In genomic region chr5:66171349-66172344, GRCh38 we compare ENCODE assay signal across 9 cellular contexts. TPM values are rescaled to one million over a fixed set of nuclear protein-coding genes. Genes with fewer than 3 reads are reported as not detected.
DNase-seq lines count a peak whose midpoint lies in the region; ATAC-seq and TF ChIP-seq lines count a peak whose summit lies in the region.
"Had no signal": no experiment of that assay in that cellular context is flagged by ENCODE, and none has a peak within 500 bp of the region (broad histone marks: within the 10 kb centered on the region; RNA-seq: fewer than 3 reads in every experiment).

No MANE protein-coding gene starts in this region.

- no peaks in the 10 kb centered on the region for H3K27me3 ChIP-seq in Panc1 (ENCODE audit: control insufficient read depth, insufficient read depth, low read length)

- intact Hi-C loops in Panc1 (cut with micrococcal nuclease; ENCODE audit: unreplicated experiment), result no loop called here
- intact Hi-C loops in left ventricle myocardium superior (cut with micrococcal nuclease), result no loop called here

- no peak overlapping the region for H3K27ac Mint-ChIP-seq in activated naive CD8-positive, alpha-beta T cell treated with anti-CD3 and anti-CD28 coated beads, Interleukin-2, amount 10 ng/mL, durations not matched to agents 7 days and 5 days

- peaks cover 27% of the 10 kb centered on the region for H3K36me3 Mint-ChIP-seq in activated naive CD8-positive, alpha-beta T cell treated with anti-CD3 and anti-CD28 coated beads, Interleukin-2, amount 10 ng/mL, durations not matched to agents 7 days and 5 days

- ATAC-seq in HG03025 (IDR thresholded peaks at IDR 0.05; ENCODE audit: low FRiP score, unreplicated experiment) (peak; percentile 46), Panc1 (no peak), left ventricle myocardium superior (peak; percentile 37)
- ATAC-seq in activated naive CD8-positive, alpha-beta T cell treated with anti-CD3 and anti-CD28 coated beads, Interleukin-2, amount 10 ng/mL, durations not matched to agents 7 days and 5 days (ENCODE audit: low read depth), result peak; percentile 75

- TF ChIP-seq CTCF in AG04449 (IDR thresholded peaks at IDR 0.05; ENCODE audit: insufficient read depth, low read length, missing control alignments), result no peak
- peak; percentile 42 for TF ChIP-seq CTCF in GM12873 (IDR thresholded peaks at IDR 0.05; ENCODE audit: insufficient read depth, low read depth, low read length, missing control alignments)
- peak; percentile 68; the same call in 1 of the 2 replicates for TF ChIP-seq CTCF in Panc1 (IDR thresholded peaks at IDR 0.05)

- CTCF ChIA-PET in AG04449 (lab: Yijun Ruan, JAX) (interaction anchor here (0.8 to 3.5 kb wide), 7 partner anchors 8 to 17 kb away, joined by 3 to 22 read pairs (median 5); no protein-coding TSS in a partner anchor), Panc1 (lab: Charles Lee) (interaction anchor here (0.6 to 1.5 kb wide), 5 partner anchors 17 to 585 kb away, joined by 3 to 7 read pairs (median 4); no protein-coding TSS in a partner anchor)

- no TSS peak for BruUV-seq in Panc1 (replicated peaks; lab: Mats Ljungman, UMichigan)

- POLR2A ChIA-PET in AG04449 (lab: Yijun Ruan, JAX) (no interaction called here), Panc1 (lab: Charles Lee) (no interaction called here)
- POLR2A ChIA-PET in activated naive CD8-positive, alpha-beta T cell treated with anti-CD3 and anti-CD28 coated beads, Interleukin-2, amount 10 ng/mL, durations not matched to agents 7 days and 5 days (lab: Charles Lee), result interaction anchor here (1.3 kb wide), 1 partner anchor 246 kb away, joined by 3 read pairs; the partner anchor contains the start of gene ERBIN

- no peaks in the 10 kb centered on the region for H3K9me3 ChIP-seq in Panc1 (ENCODE audit: control insufficient read depth, insufficient read depth, low read depth, low read length)

- peaks cover 22% of the 10 kb centered on the region for H3K4me1 Mint-ChIP-seq in activated naive CD8-positive, alpha-beta T cell treated with anti-CD3 and anti-CD28 coated beads, Interleukin-2, amount 10 ng/mL, durations not matched to agents 7 days and 5 days

- H3K27ac ChIP-seq in Panc1 (ENCODE audit: low read length), result no peak overlapping the region

- H3K4me3 ChIP-seq in AG04449 (ENCODE audit: low read depth, low read length), result no peak overlapping the region
- H3K4me3 ChIP-seq in Panc1 (ENCODE audit: low read depth in 2 of 2, low read length in 2 of 2), result no peak overlapping the region
- H3K4me3 ChIP-seq: skin epidermis had no signal

- no peaks in the 10 kb centered on the region for H3K27me3 Mint-ChIP-seq in activated naive CD8-positive, alpha-beta T cell treated with anti-CD3 and anti-CD28 coated beads, Interleukin-2, amount 10 ng/mL, durations not matched to agents 7 days and 5 days

- in situ Hi-C loops in Panc1 (cut with HindIII; ENCODE audit: low pct_unique_long_range_greater_than_20kb, low sequenced_read_pairs), result no loop called here

- peaks cover 70% of the 10 kb centered on the region for H3K36me3 ChIP-seq in Panc1 (ENCODE audit: control insufficient read depth, insufficient read depth, low read length)

- H3K9me3 Mint-ChIP-seq in activated naive CD8-positive, alpha-beta T cell treated with anti-CD3 and anti-CD28 coated beads, Interleukin-2, amount 10 ng/mL, durations not matched to agents 7 days and 5 days, result no peaks in the 10 kb centered on the region

- H3K4me3 Mint-ChIP-seq in activated naive CD8-positive, alpha-beta T cell treated with anti-CD3 and anti-CD28 coated beads, Interleukin-2, amount 10 ng/mL, durations not matched to agents 7 days and 5 days, result no peak overlapping the region

- DNase-seq in AG04449 (ENCODE audit: low read depth, low spot score) (peak; percentile 16), Panc1 (ENCODE audit: low read depth, low spot score) (no peak), left ventricle myocardium superior (no peak), GDM1 (lab: John Stamatoyannopoulos, UW) (no peak)
- DNase-seq in activated naive CD8-positive, alpha-beta T cell treated with anti-CD3 and anti-CD28 coated beads, Interleukin-2, amount 10 ng/mL, durations not matched to agents 7 days and 5 days, result no peak
- peak; percentile 52 for DNase-seq in stimulated activated CD4-positive, alpha-beta T cell treated with anti-CD3 and anti-CD28 coated beads, Interleukin-15, amount 100 ng/mL, for 24 hours

- H3K4me1 ChIP-seq in Panc1 (ENCODE audit: control insufficient read depth, insufficient read depth, low read length), result no peaks in the 10 kb centered on the region

RNA-seq across cellular contexts. Expression of gene SREK1, which starts 27.5 kb away (rescaled TPM):
- total RNA-seq in Panc1 (2021; ENCODE audit: unreplicated experiment) (89.7 TPM), left ventricle myocardium superior (32.3 TPM)
- 52.9 TPM for polyA plus RNA-seq in Panc1 (2012; ENCODE audit: insufficient read length)
- 10 to 100 TPM; 66.6 to 68.9 TPM for total RNA-seq in activated naive CD8-positive, alpha-beta T cell treated with anti-CD3 and anti-CD28 coated beads, Interleukin-2, amount 10 ng/mL, durations not matched to agents 7 days and 5 days

Comparison
In these comparisons a context has a peak if more than half of its experiments do, and no peak if none do; other contexts are left out.
1. DNase-seq: peak in AG04449 (single experiment) and stimulated activated CD4-positive, alpha-beta T cell treated with anti-CD3 and anti-CD28 coated beads, Interleukin-15, amount 100 ng/mL, for 24 hours (single experiment); none in Panc1 (single experiment), activated naive CD8-positive, alpha-beta T cell treated with anti-CD3 and anti-CD28 coated beads, Interleukin-2, amount 10 ng/mL, durations not matched to agents 7 days and 5 days (single experiment), left ventricle myocardium superior (single experiment) and GDM1 (single experiment).